ENCODE assay signal across 8 cellular contexts in genomic region chr5:53560028-53560427, GRCh38. TPM values are rescaled to one million over a fixed set of nuclear protein-coding genes. Genes with fewer than 3 reads are reported as not detected.
DNase-seq lines count a peak whose midpoint lies in the region; ATAC-seq and TF ChIP-seq lines count a peak whose summit lies in the region.

No MANE protein-coding gene starts in this region.

- no peaks in the 10 kb centered on the region for H3K27me3 ChIP-seq in adipocyte (replicated peaks; ENCODE audit: control insufficient read depth, insufficient read depth, low read length)
- no peaks in the 10 kb centered on the region for H3K27me3 ChIP-seq in layer of hippocampus (ENCODE audit: control insufficient read depth, insufficient read depth, low read length)

- H3K9me3 Mint-ChIP-seq in activated naive CD4-positive, alpha-beta T cell treated with anti-CD3 and anti-CD28 coated beads, Interleukin-2, amount 10 ng/mL, durations not matched to agents 7 days and 5 days: peaks cover 3% of the 10 kb centered on the region
- no peaks in the 10 kb centered on the region for H3K9me3 Mint-ChIP-seq in type B pancreatic cell

- peak overlapping the region; percentile 97 for H3K4me3 Mint-ChIP-seq in activated naive CD4-positive, alpha-beta T cell treated with anti-CD3 and anti-CD28 coated beads, Interleukin-2, amount 10 ng/mL, durations not matched to agents 7 days and 5 days
- H3K4me3 Mint-ChIP-seq in type B pancreatic cell: peak overlapping the region; percentile 100

- no peaks in the 10 kb centered on the region for H3K36me3 ChIP-seq in adipocyte (ENCODE audit: control insufficient read depth, insufficient read depth, low read length, severe bottlenecking)

- H3K4me1 ChIP-seq in adipocyte (ENCODE audit: control insufficient read depth, insufficient read depth, low read length): peaks cover 14% of the 10 kb centered on the region

- no peak overlapping the region for H3K27ac Mint-ChIP-seq in activated naive CD4-positive, alpha-beta T cell treated with anti-CD3 and anti-CD28 coated beads, Interleukin-2, amount 10 ng/mL, durations not matched to agents 7 days and 5 days
- peak overlapping the region; percentile 97 for H3K27ac Mint-ChIP-seq in type B pancreatic cell

- peak overlapping the region; percentile 96 for H3K4me3 ChIP-seq in adipocyte (ENCODE audit: low read length)

- peaks cover 32% of the 10 kb centered on the region for H3K4me1 Mint-ChIP-seq in activated naive CD4-positive, alpha-beta T cell treated with anti-CD3 and anti-CD28 coated beads, Interleukin-2, amount 10 ng/mL, durations not matched to agents 7 days and 5 days
- peaks cover 17% of the 10 kb centered on the region for H3K4me1 Mint-ChIP-seq in type B pancreatic cell (ENCODE audit: unreplicated experiment)

- H3K9ac ChIP-seq in adipocyte (ENCODE audit: low read length): peak overlapping the region; percentile 98

- TF ChIP-seq CTCF in type B pancreatic cell (conservative IDR thresholded peaks at IDR 0.05): no peak

- CTCF ChIA-PET in activated naive CD4-positive, alpha-beta T cell treated with anti-CD3 and anti-CD28 coated beads, Interleukin-2, amount 10 ng/mL, durations not matched to agents 7 days and 5 days (lab: Charles Lee): no interaction called here

- DNase-seq in activated naive CD4-positive, alpha-beta T cell treated with anti-CD3 and anti-CD28 coated beads, Interleukin-2, amount 10 ng/mL, durations not matched to agents 7 days and 5 days: no peak
- DNase-seq in activated naive CD4-positive, alpha-beta T cell treated with Interleukin-2 at 50 U/mL for 16 hours: no peak
- DNase-seq in adipocyte (ENCODE audit: low read depth) (no peak), type B pancreatic cell (ENCODE audit: extremely low spot score, unreplicated experiment) (no peak), NCI-H187 (lab: John Stamatoyannopoulos, UW) (no peak)

- peaks cover 25% of the 10 kb centered on the region for H3K27me3 Mint-ChIP-seq in activated naive CD4-positive, alpha-beta T cell treated with anti-CD3 and anti-CD28 coated beads, Interleukin-2, amount 10 ng/mL, durations not matched to agents 7 days and 5 days
- H3K27me3 Mint-ChIP-seq in type B pancreatic cell: peaks cover 4% of the 10 kb centered on the region

- peak overlapping the region; percentile 76 for H3K27ac ChIP-seq in layer of hippocampus (ENCODE audit: low read depth, low read length)

- no peaks in the 10 kb centered on the region for H3K9me3 ChIP-seq in adipocyte (ENCODE audit: control insufficient read depth, low read length)

- ATAC-seq in HG03354 (IDR thresholded peaks at IDR 0.05; ENCODE audit: poor library complexity, severe bottlenecking, unreplicated experiment) (peak; percentile 13), GM18520 (IDR thresholded peaks at IDR 0.05; ENCODE audit: unreplicated experiment) (no peak)

- peaks cover 13% of the 10 kb centered on the region for H3K36me3 Mint-ChIP-seq in activated naive CD4-positive, alpha-beta T cell treated with anti-CD3 and anti-CD28 coated beads, Interleukin-2, amount 10 ng/mL, durations not matched to agents 7 days and 5 days
- H3K36me3 Mint-ChIP-seq in type B pancreatic cell: peaks cover 15% of the 10 kb centered on the region

RNA-seq across cellular contexts. Expression of gene NDUFS4, which starts 0.4 kb away (rescaled TPM):
- 70.2 and 73.4 TPM in 2 replicates for total RNA-seq in type B pancreatic cell (ENCODE audit: low replicate concordance)
